In genomic region chr3:141192345-141192744, GRCh38 we compare ENCODE assay signal across 7 cellular contexts. TPM values are rescaled to one million over a fixed set of nuclear protein-coding genes. Genes with fewer than 3 reads are reported as not detected.
DNase-seq lines count a peak whose midpoint lies in the region; ATAC-seq and TF ChIP-seq lines count a peak whose summit lies in the region.

No MANE protein-coding gene starts in this region.

- H3K9me3 ChIP-seq in heart left ventricle, result no peaks in the 10 kb centered on the region

- no peak for TF ChIP-seq POLR2A in GM18505 (IDR thresholded peaks at IDR 0.05; ENCODE audit: borderline replicate concordance, extremely low read depth, insufficient read depth, insufficient read length)
- no peak for TF ChIP-seq POLR2A in heart left ventricle (IDR thresholded peaks at IDR 0.05)

- H3K36me3 ChIP-seq in heart left ventricle, result no peaks in the 10 kb centered on the region

- WGBS in heart left ventricle, 4 donors, result 9 to 13% (median 10%) methylated on average over 11 of the region's 11 CpGs

- no peak overlapping the region for H3K4me3 ChIP-seq in heart left ventricle

- H3K4me1 ChIP-seq in heart left ventricle, result peaks cover 0 to 2% (median 0%) of the 10 kb centered on the region in 12 donors

- no peak overlapping the region for H3K27ac ChIP-seq in heart left ventricle

- peak; percentile 100 for ATAC-seq in GM18505 (IDR thresholded peaks at IDR 0.05; ENCODE audit: unreplicated experiment)
- ATAC-seq in HG02943 (IDR thresholded peaks at IDR 0.05; ENCODE audit: low read depth, unreplicated experiment), result peak; percentile 100
- ATAC-seq in heart left ventricle, result peak; percentile 92 to 99 (median 99)

- H3K27me3 ChIP-seq in heart left ventricle, result peaks cover 0 to 5% (median 0%) of the 10 kb centered on the region in 9 donors

- DNase-seq in NCI-H1694 (lab: John Stamatoyannopoulos, UW) (peak; percentile 98), SW480 (ENCODE audit: low spot score) (peak; percentile 91), heart left ventricle (peak; percentile 92 to 97 (median 94)), renal cortical epithelial cell (ENCODE audit: low read depth) (peak; percentile 85)
- DNase-seq in activated naive CD8-positive, alpha-beta T cell treated with anti-CD3 and anti-CD28 coated beads, Interleukin-2, amount 50 U/mL, for 16 hours (ENCODE audit: low read depth, low spot score), result peak; percentile 96

- TF ChIP-seq CTCF in heart left ventricle (IDR thresholded peaks at IDR 0.05), result peak; percentile 96 to 100 (median 98)

- intact Hi-C loops in heart left ventricle (cut with DNase I), result loop anchor here (1.0 to 10.0 kb wide), 9 partner anchors 85 to 298 kb away; partner anchors contain the start of gene SPSB4 (in 1 of the 10)

RNA-seq across cellular contexts. Expression of gene PXYLP1, which starts 39.3 kb away (rescaled TPM):
- 10 to 100 TPM; 15.1 to 30.6 (median 21.2) TPM for total RNA-seq in heart left ventricle
- polyA plus RNA-seq in heart left ventricle, result 10 to 100 TPM in 1 of 2 donors, 1 to 10 TPM in 1; 7.3 to 27.7 TPM
- total RNA-seq in renal cortical epithelial cell, result 20.1 and 20.3 TPM in 2 replicates
